Comparison of ENCODE assay signal across 12 cellular contexts in genomic region chr15:81160312-81161214, GRCh38. TPM values are rescaled to one million over a fixed set of nuclear protein-coding genes. Genes with fewer than 3 reads are reported as not detected.
DNase-seq lines count a peak whose midpoint lies in the region; ATAC-seq, FAIRE-seq and TF ChIP-seq lines count a peak whose summit lies in the region.
"Had no signal": no experiment of that assay in that cellular context is flagged by ENCODE, and none has a peak within 500 bp of the region (broad histone marks: within the 10 kb centered on the region; RNA-seq: fewer than 3 reads in every experiment).

No MANE protein-coding gene starts in this region.

- H3K4me1 Mint-ChIP-seq in activated naive CD4-positive, alpha-beta T cell treated with anti-CD3 and anti-CD28 coated beads, Interleukin-2, amount 10 ng/mL, durations not matched to agents 7 days and 5 days, result peaks cover 60% of the 10 kb centered on the region

- no peak overlapping the region for H3K4me3 Mint-ChIP-seq in activated naive CD4-positive, alpha-beta T cell treated with anti-CD3 and anti-CD28 coated beads, Interleukin-2, amount 10 ng/mL, durations not matched to agents 7 days and 5 days
- H3K4me3 Mint-ChIP-seq: CD8-positive, alpha-beta memory T cell; memory B cell had no signal

- in situ Hi-C loops in HepG2 (cut with HindIII; ENCODE audit: extremely low pct_ligation_motif_present, low pct_unique_long_range_greater_than_20kb), result loop anchor here (5.0 kb wide), 1 partner anchor 107 kb away; no protein-coding TSS in a partner anchor

- no peaks in the 10 kb centered on the region for H3K36me3 Mint-ChIP-seq in activated naive CD4-positive, alpha-beta T cell treated with anti-CD3 and anti-CD28 coated beads, Interleukin-2, amount 10 ng/mL, durations not matched to agents 7 days and 5 days
- H3K36me3 Mint-ChIP-seq: CD8-positive, alpha-beta memory T cell; memory B cell had no signal

- DNase-seq in activated naive CD4-positive, alpha-beta T cell treated with anti-CD3 and anti-CD28 coated beads, Interleukin-2, amount 10 ng/mL, durations not matched to agents 7 days and 5 days, result no peak
- no peak for DNase-seq in activated naive CD4-positive, alpha-beta T cell (lab: John Stamatoyannopoulos, UW)
- DNase-seq in adipocyte (ENCODE audit: low read depth), result peak; percentile 92
- peak; percentile 60 to 84 (median 76) for DNase-seq in right cardiac atrium
- DNase-seq in urothelium cell line (ENCODE audit: low spot score), result peak; percentile 41
- no peak for DNase-seq in NCI-H526 treated with DMSO at 0.1 percent for 48 hours (lab: John Stamatoyannopoulos, UW)
- DNase-seq in HepG2 (ENCODE audit: low spot score), result no peak

- H3K27ac Mint-ChIP-seq in activated naive CD4-positive, alpha-beta T cell treated with anti-CD3 and anti-CD28 coated beads, Interleukin-2, amount 10 ng/mL, durations not matched to agents 7 days and 5 days, result peak overlapping the region; percentile 74
- H3K27ac Mint-ChIP-seq: memory B cell; T-helper 1 cell treated with Interleukin-12 subunit alpha and Interleukin-12 subunit beta and Interleukin-4 antibody, amounts not matched to agents 30 μg/mL and 1 μg/mL, for 36 hours had no signal

- FAIRE-seq in urothelium cell line (lab: Jason Lieb, UNC), result peak; percentile 48
- FAIRE-seq in HepG2 (lab: Jason Lieb, UNC), result no peak

- H4K20me1 ChIP-seq in HepG2 (ENCODE audit: insufficient read depth, low read length), result no peaks in the 10 kb centered on the region

- H3K4me3 ChIP-seq in adipocyte (ENCODE audit: low read length), result no peak overlapping the region
- no peak overlapping the region for H3K4me3 ChIP-seq in right cardiac atrium (ENCODE audit: low read length)
- H3K4me3 ChIP-seq in HepG2 (replicated peaks in 1 of 3; ENCODE audit: insufficient read depth in 1 of 3, low read depth in 2 of 3, low read length in 3 of 3), result no peak overlapping the region
- H3K4me3 ChIP-seq: cardiac muscle cell had no signal

- H3K79me2 ChIP-seq in HepG2 (ENCODE audit: insufficient read depth, low read length), result no peaks in the 10 kb centered on the region

- H3K4me2 ChIP-seq in HepG2 (ENCODE audit: low read depth, low read length), result no peak overlapping the region

- TF ChIP-seq POLR2A in HepG2 (IDR thresholded peaks at IDR 0.05; ENCODE audit: insufficient read depth in 1 of 2, low read depth in 2 of 2, low read length in 2 of 2), result no peak

- TF ChIP-seq EP300 in HepG2 (IDR thresholded peaks at IDR 0.05; ENCODE audit: low read depth in 2 of 2, low read length in 2 of 2) (no peak), HepG2 (CRISPR knock-in tag; IDR thresholded peaks at IDR 0.05; ENCODE audit: borderline replicate concordance) (no peak)

- WGBS in right cardiac atrium, result 33% methylated on average over 11 of the region's 11 CpGs
- WGBS in HepG2 (ENCODE audit: low lambda C conversion rate), result 43% methylated on average over 6 of the region's 11 CpGs

- intact Hi-C loops in right cardiac atrium (cut with DNase I) (loop anchor here in 1 of 4 donors (10.0 kb wide), 1 partner anchor 104 kb away; no protein-coding TSS in a partner anchor), HepG2 (cut with micrococcal nuclease; ENCODE audit: unreplicated experiment) (no loop called here)

- CTCF ChIA-PET in activated naive CD4-positive, alpha-beta T cell treated with anti-CD3 and anti-CD28 coated beads, Interleukin-2, amount 10 ng/mL, durations not matched to agents 7 days and 5 days (lab: Charles Lee), result interaction anchor here (0.6 to 13.0 kb wide), 4 partner anchors 12 to 107 kb away, joined by 3 to 262 read pairs (median 4); no protein-coding TSS in a partner anchor
- CTCF ChIA-PET in HepG2 (lab: Yijun Ruan, JAX; ENCODE audit: low intra/inter-chr PET ratio, low total read pairs), result no interaction called here

- H2AFZ ChIP-seq in HepG2 (ENCODE audit: low read length), result no peak overlapping the region

- H3K9me3 Mint-ChIP-seq in activated naive CD4-positive, alpha-beta T cell treated with anti-CD3 and anti-CD28 coated beads, Interleukin-2, amount 10 ng/mL, durations not matched to agents 7 days and 5 days, result no peaks in the 10 kb centered on the region
- H3K9me3 Mint-ChIP-seq: CD8-positive, alpha-beta memory T cell; memory B cell; T-helper 1 cell treated with Interleukin-12 subunit alpha and Interleukin-12 subunit beta and Interleukin-4 antibody, amounts not matched to agents 30 μg/mL and 1 μg/mL, for 36 hours had no signal

- TF ChIP-seq CTCF in HepG2 (CRISPR knock-in tag; IDR thresholded peaks at IDR 0.05), result no peak

- POLR2A ChIA-PET in HepG2 (lab: Yijun Ruan, JAX), result no interaction called here

- H3K4me1 ChIP-seq in adipocyte (ENCODE audit: control insufficient read depth, insufficient read depth, low read length) (peaks cover 41% of the 10 kb centered on the region), right cardiac atrium (ENCODE audit: control insufficient read depth, insufficient read depth, low read length) (peaks cover 15% of the 10 kb centered on the region), HepG2 (ENCODE audit: insufficient read depth, low read length) (no peaks in the 10 kb centered on the region)

- no peak for TF ChIP-seq RAD21 in HepG2 (CRISPR knock-in tag; IDR thresholded peaks at IDR 0.05)

- H3K27ac ChIP-seq in right cardiac atrium (ENCODE audit: low read length) (no peak overlapping the region), HepG2 (ENCODE audit: extremely low read length, insufficient read depth, low read length) (no peak overlapping the region)
- H3K27ac ChIP-seq: cardiac muscle cell had no signal

- BruUV-seq in HepG2 (replicated peaks; lab: Mats Ljungman, UMichigan), result no TSS peak

- H3K9me3 ChIP-seq in adipocyte (ENCODE audit: control insufficient read depth, low read length) (no peaks in the 10 kb centered on the region), right cardiac atrium (ENCODE audit: control insufficient read depth, low read length) (no peaks in the 10 kb centered on the region), HepG2 (ENCODE audit: low read length) (no peaks in the 10 kb centered on the region)

- peaks cover 25% of the 10 kb centered on the region for H3K27me3 Mint-ChIP-seq in activated naive CD4-positive, alpha-beta T cell treated with anti-CD3 and anti-CD28 coated beads, Interleukin-2, amount 10 ng/mL, durations not matched to agents 7 days and 5 days

- H3K9ac ChIP-seq in adipocyte (ENCODE audit: low read length) (no peak overlapping the region), HepG2 (ENCODE audit: insufficient read depth, low read depth, low read length) (no peak overlapping the region)

- no peaks in the 10 kb centered on the region for H3K27me3 ChIP-seq in adipocyte (replicated peaks; ENCODE audit: control insufficient read depth, insufficient read depth, low read length)
- H3K27me3 ChIP-seq in right cardiac atrium (ENCODE audit: control insufficient read depth, insufficient read depth), result no peaks in the 10 kb centered on the region
- H3K27me3 ChIP-seq in HepG2 (ENCODE audit: control insufficient read depth in 1 of 2, insufficient read depth in 2 of 2, low read length in 2 of 2), result peaks cover 0 to 6% of the 10 kb centered on the region in 2 experiments; a peak in 2 of 5 replicates
- H3K27me3 ChIP-seq: cardiac muscle cell had no signal

- H3K36me3 ChIP-seq in adipocyte (ENCODE audit: control insufficient read depth, insufficient read depth, low read length, severe bottlenecking), result no peaks in the 10 kb centered on the region
- no peaks in the 10 kb centered on the region for H3K36me3 ChIP-seq in HepG2 (replicated peaks in 1 of 2; ENCODE audit: control insufficient read depth in 1 of 2, insufficient read depth in 2 of 2, low read length in 2 of 2)
- H3K36me3 ChIP-seq: cardiac muscle cell had no signal

- peak; percentile 85 to 93 for ATAC-seq in right cardiac atrium
- ATAC-seq in GM18861 (IDR thresholded peaks at IDR 0.05; ENCODE audit: unreplicated experiment), result no peak
- no peak for ATAC-seq in HepG2

RNA-seq across cellular contexts. Expression of gene CFAP161, which starts 26.5 kb away (rescaled TPM):
- total RNA-seq in right cardiac atrium (1 to 10 TPM in 2 of 4 donors, under 1 TPM in 2; 0.34 to 1.3 (median 0.80) TPM), HepG2 (2016; rRNA removed; fragmentation: Illumina TruSeq; extraction: Trizol) (not detected in 2 replicates)
- polyA plus RNA-seq in right cardiac atrium (0.32 TPM), HepG2 (2011; rRNA removed) (not detected in 2 replicates)
- 0.18 and 0.71 TPM in 2 replicates for total RNA-seq in HepG2 (2016; cell fraction: cytosol; rRNA removed; fragmentation: Illumina TruSeq; extraction: Trizol; ENCODE audit: low read depth)
- total RNA-seq in HepG2 (2016; cell fraction: insoluble cytoplasmic fraction; rRNA removed; fragmentation: Illumina TruSeq; extraction: Trizol), result not detected in 2 replicates
- total RNA-seq in HepG2 (2016; cell fraction: membrane; rRNA removed; fragmentation: Illumina TruSeq; extraction: Trizol), result not detected in 2 replicates
- not detected in 2 replicates for total RNA-seq in HepG2 (2016; cell fraction: nucleus; rRNA removed; fragmentation: Illumina TruSeq; extraction: Trizol)
- polyA plus RNA-seq in HepG2 (2011; cell fraction: cytosol; rRNA removed), result 0.04 TPM in 1 of 2 replicates, not detected in the other
- not detected in 2 replicates for polyA plus RNA-seq in HepG2 (2011; cell fraction: nucleus; rRNA removed)
- polyA plus RNA-seq in HepG2 (2012), result not detected in 2 replicates
- not detected in 2 replicates for polyA plus RNA-seq in HepG2 (2016; cell fraction: cytosol; fragmentation: Illumina TruSeq; extraction: Trizol; ENCODE audit: low read depth)
- polyA plus RNA-seq in HepG2 (2016; cell fraction: insoluble cytoplasmic fraction; fragmentation: Illumina TruSeq; extraction: Trizol; ENCODE audit: low read depth), result not detected in 2 replicates
- not detected in 2 replicates for polyA plus RNA-seq in HepG2 (2016; cell fraction: membrane; fragmentation: Illumina TruSeq; extraction: Trizol; ENCODE audit: low read depth)
- not detected in 2 replicates for polyA plus RNA-seq in HepG2 (2016; cell fraction: nucleus; fragmentation: Illumina TruSeq; extraction: Trizol; ENCODE audit: insufficient read depth, low read depth)
- 0.65 TPM in 1 of 2 replicates, not detected in the other for polyA minus RNA-seq in HepG2 (2011; rRNA and poly(A)+ RNA removed; ENCODE audit: low replicate concordance)
- not detected in 2 replicates for polyA minus RNA-seq in HepG2 (2011; cell fraction: cytosol; rRNA and poly(A)+ RNA removed)
- polyA minus RNA-seq in HepG2 (2011; cell fraction: nucleus; rRNA and poly(A)+ RNA removed), result not detected in 2 replicates
- total RNA-seq: cardiac muscle cell; CD8-positive, alpha-beta memory T cell had no signal
- polyA plus RNA-seq: cardiac muscle cell; CD8-positive, alpha-beta memory T cell had no signal

RNA-seq across cellular contexts. Expression of gene IL16, which starts 36.1 kb away (rescaled TPM):
- total RNA-seq in right cardiac atrium (1 to 10 TPM; 3.1 to 5.1 (median 4.1) TPM), HepG2 (2016; rRNA removed; fragmentation: Illumina TruSeq; extraction: Trizol) (not detected in 2 replicates)
- polyA plus RNA-seq in right cardiac atrium (4.7 TPM), HepG2 (2011; rRNA removed) (0.03 TPM in 2 replicates)
- not detected in 2 replicates for total RNA-seq in HepG2 (2016; cell fraction: cytosol; rRNA removed; fragmentation: Illumina TruSeq; extraction: Trizol; ENCODE audit: low read depth)
- total RNA-seq in HepG2 (2016; cell fraction: insoluble cytoplasmic fraction; rRNA removed; fragmentation: Illumina TruSeq; extraction: Trizol), result not detected in 2 replicates
- total RNA-seq in HepG2 (2016; cell fraction: membrane; rRNA removed; fragmentation: Illumina TruSeq; extraction: Trizol), result not detected in 2 replicates
- total RNA-seq in HepG2 (2016; cell fraction: nucleus; rRNA removed; fragmentation: Illumina TruSeq; extraction: Trizol), result not detected in 2 replicates
- polyA plus RNA-seq in HepG2 (2011; cell fraction: cytosol; rRNA removed), result 0.01 and 0.05 TPM in 2 replicates
- polyA plus RNA-seq in HepG2 (2011; cell fraction: nucleus; rRNA removed), result 0.24 and 0.50 TPM in 2 replicates
- 0.04 TPM in 2 replicates for polyA plus RNA-seq in HepG2 (2012)
- not detected in 2 replicates for polyA plus RNA-seq in HepG2 (2016; cell fraction: cytosol; fragmentation: Illumina TruSeq; extraction: Trizol; ENCODE audit: low read depth)
- not detected in 2 replicates for polyA plus RNA-seq in HepG2 (2016; cell fraction: insoluble cytoplasmic fraction; fragmentation: Illumina TruSeq; extraction: Trizol; ENCODE audit: low read depth)
- polyA plus RNA-seq in HepG2 (2016; cell fraction: membrane; fragmentation: Illumina TruSeq; extraction: Trizol; ENCODE audit: low read depth), result not detected in 2 replicates
- not detected in 2 replicates for polyA plus RNA-seq in HepG2 (2016; cell fraction: nucleus; fragmentation: Illumina TruSeq; extraction: Trizol; ENCODE audit: insufficient read depth, low read depth)
- polyA minus RNA-seq in HepG2 (2011; rRNA and poly(A)+ RNA removed; ENCODE audit: low replicate concordance), result 0.47 TPM in 1 of 2 replicates, not detected in the other
- polyA minus RNA-seq in HepG2 (2011; cell fraction: cytosol; rRNA and poly(A)+ RNA removed), result not detected in 2 replicates
- polyA minus RNA-seq in HepG2 (2011; cell fraction: nucleus; rRNA and poly(A)+ RNA removed), result not detected in 2 replicates
- total RNA-seq: cardiac muscle cell had no signal
- polyA plus RNA-seq: cardiac muscle cell had no signal

Comparison
In these comparisons a context has a peak if more than half of its experiments do, and no peak if none do; other contexts are left out.
1. DNase-seq: peak in adipocyte (single experiment), right cardiac atrium (3 of 3) and urothelium cell line (single experiment); none in activated naive CD4-positive, alpha-beta T cell treated with anti-CD3 and anti-CD28 coated beads, Interleukin-2, amount 10 ng/mL, durations not matched to agents 7 days and 5 days (single experiment), activated naive CD4-positive, alpha-beta T cell (0 of 4), NCI-H526 treated with DMSO at 0.1 percent for 48 hours (single experiment) and HepG2 (single experiment).
2. ATAC-seq: peak in right cardiac atrium (2 of 2); none in GM18861 (single experiment) and HepG2 (single experiment).